24 cellular contexts compared by ENCODE assay signal in genomic region chr5:154816891-154817492, GRCh38. TPM values are rescaled to one million over a fixed set of nuclear protein-coding genes. Genes with fewer than 3 reads are reported as not detected.
DNase-seq lines count a peak whose midpoint lies in the region; ATAC-seq lines count a peak whose summit lies in the region.
"Had no signal": no experiment of that assay in that cellular context is flagged by ENCODE, and none has a peak within 500 bp of the region (broad histone marks: within the 10 kb centered on the region; RNA-seq: fewer than 3 reads in every experiment).

No MANE protein-coding gene starts in this region.

- POLR2A ChIA-PET in naive thymus-derived CD4-positive, alpha-beta T cell (lab: Charles Lee): no interaction called here

- H3K36me3 Mint-ChIP-seq in T-helper 1 cell treated with Interleukin-12 subunit alpha and Interleukin-12 subunit beta and Interleukin-4 antibody, amounts not matched to agents 30 μg/mL and 1 μg/mL, for 36 hours (ENCODE audit: low read depth): peaks cover 54% of the 10 kb centered on the region
- H3K36me3 Mint-ChIP-seq in stimulated activated naive CD8-positive, alpha-beta T cell treated with anti-CD3 and anti-CD28 coated beads, Interleukin-15, Interleukin-2, amounts not matched to agents 100 ng/mL and 50 ng/mL, for 24 hours (ENCODE audit: low read depth): peaks cover 71% of the 10 kb centered on the region
- peaks cover 17 to 46% (median 29%) of the 10 kb centered on the region in 5 donors for H3K36me3 Mint-ChIP-seq in naive thymus-derived CD4-positive, alpha-beta T cell

- no peak overlapping the region for H3K4me3 ChIP-seq in naive thymus-derived CD4-positive, alpha-beta T cell (ENCODE audit: low read length)
- H3K4me3 ChIP-seq: body of pancreas, coronary artery, SJSA1 had no signal

- H3K4me3 Mint-ChIP-seq in T-helper 1 cell treated with Interleukin-12 subunit alpha and Interleukin-12 subunit beta and Interleukin-4 antibody, amounts not matched to agents 30 μg/mL and 1 μg/mL, for 36 hours: no peak overlapping the region
- no peak overlapping the region for H3K4me3 Mint-ChIP-seq in stimulated activated naive CD8-positive, alpha-beta T cell treated with anti-CD3 and anti-CD28 coated beads, Interleukin-15, Interleukin-2, amounts not matched to agents 100 ng/mL and 50 ng/mL, for 24 hours
- H3K4me3 Mint-ChIP-seq in naive thymus-derived CD4-positive, alpha-beta T cell: no peak overlapping the region
- H3K4me3 Mint-ChIP-seq: activated T-helper 1 cell treated with anti-CD3 and anti-CD28 coated beads, Interleukin-12 subunit alpha, Interleukin-12 subunit beta, Interleukin-2, Interleukin-4 antibody, amounts not matched to agents 30 ng/mL and 10 ng/mL and 1 ng/mL, durations not matched to agents 14 hours and 24 hours and 36 hours; nephron had no signal

- H3K9me3 Mint-ChIP-seq in T-helper 1 cell treated with Interleukin-12 subunit alpha and Interleukin-12 subunit beta and Interleukin-4 antibody, amounts not matched to agents 30 μg/mL and 1 μg/mL, for 36 hours: no peaks in the 10 kb centered on the region
- no peaks in the 10 kb centered on the region for H3K9me3 Mint-ChIP-seq in stimulated activated naive CD8-positive, alpha-beta T cell treated with anti-CD3 and anti-CD28 coated beads, Interleukin-15, Interleukin-2, amounts not matched to agents 100 ng/mL and 50 ng/mL, for 24 hours
- H3K9me3 Mint-ChIP-seq in naive thymus-derived CD4-positive, alpha-beta T cell: no peaks in the 10 kb centered on the region
- H3K9me3 Mint-ChIP-seq: activated T-helper 1 cell treated with anti-CD3 and anti-CD28 coated beads, Interleukin-12 subunit alpha, Interleukin-12 subunit beta, Interleukin-2, Interleukin-4 antibody, amounts not matched to agents 30 ng/mL and 10 ng/mL and 1 ng/mL, durations not matched to agents 14 hours and 24 hours and 36 hours; nephron had no signal

- no peak for ATAC-seq in stimulated activated naive CD8-positive, alpha-beta T cell treated with anti-CD3 and anti-CD28 coated beads, Interleukin-15, Interleukin-2, amounts not matched to agents 100 U/mL and 50 U/mL, for 24 hours
- no peak for ATAC-seq in naive thymus-derived CD4-positive, alpha-beta T cell
- no peak for ATAC-seq in HG03354 (IDR thresholded peaks at IDR 0.05; ENCODE audit: poor library complexity, severe bottlenecking, unreplicated experiment)
- ATAC-seq: body of pancreas, foreskin keratinocyte had no signal

- H3K27ac ChIP-seq in naive thymus-derived CD4-positive, alpha-beta T cell (ENCODE audit: low read depth, low read length): no peak overlapping the region
- H3K27ac ChIP-seq: 22Rv1, body of pancreas, foreskin keratinocyte, SJSA1, WERI-Rb-1 had no signal

- intact Hi-C loops in naive thymus-derived CD4-positive, alpha-beta T cell (cut with micrococcal nuclease): no loop called here

- no peaks in the 10 kb centered on the region for H3K27me3 ChIP-seq in naive thymus-derived CD4-positive, alpha-beta T cell (ENCODE audit: control insufficient read depth in 2 of 2, insufficient read depth in 2 of 2, low read length in 2 of 2)
- H3K27me3 ChIP-seq: body of pancreas, foreskin keratinocyte, SJSA1 had no signal

- no peaks in the 10 kb centered on the region for H3K27me3 Mint-ChIP-seq in T-helper 1 cell treated with Interleukin-12 subunit alpha and Interleukin-12 subunit beta and Interleukin-4 antibody, amounts not matched to agents 30 μg/mL and 1 μg/mL, for 36 hours (ENCODE audit: low read depth)
- no peaks in the 10 kb centered on the region for H3K27me3 Mint-ChIP-seq in stimulated activated naive CD8-positive, alpha-beta T cell treated with anti-CD3 and anti-CD28 coated beads, Interleukin-15, Interleukin-2, amounts not matched to agents 100 ng/mL and 50 ng/mL, for 24 hours
- no peaks in the 10 kb centered on the region for H3K27me3 Mint-ChIP-seq in naive thymus-derived CD4-positive, alpha-beta T cell
- H3K27me3 Mint-ChIP-seq: progenitor cell of endocrine pancreas had no signal

- CTCF ChIA-PET in naive thymus-derived CD4-positive, alpha-beta T cell (lab: Charles Lee): no interaction called here

- peaks cover 14 to 15% of the 10 kb centered on the region in 2 donors for H3K4me1 ChIP-seq in naive thymus-derived CD4-positive, alpha-beta T cell (ENCODE audit: control insufficient read depth in 2 of 2, insufficient read depth in 2 of 2, low read length in 2 of 2)
- H3K4me1 ChIP-seq: body of pancreas, foreskin keratinocyte, SJSA1 had no signal

- peak overlapping the region; percentile 76 for H3K27ac Mint-ChIP-seq in T-helper 1 cell treated with Interleukin-12 subunit alpha and Interleukin-12 subunit beta and Interleukin-4 antibody, amounts not matched to agents 30 μg/mL and 1 μg/mL, for 36 hours
- peak overlapping the region; percentile 34 for H3K27ac Mint-ChIP-seq in stimulated activated naive CD8-positive, alpha-beta T cell treated with anti-CD3 and anti-CD28 coated beads, Interleukin-15, Interleukin-2, amounts not matched to agents 100 ng/mL and 50 ng/mL, for 24 hours
- peak overlapping the region in 6 of 9 donors; percentile 22 to 84 (median 68) for H3K27ac Mint-ChIP-seq in naive thymus-derived CD4-positive, alpha-beta T cell
- H3K27ac Mint-ChIP-seq: activated T-helper 1 cell treated with anti-CD3 and anti-CD28 coated beads, Interleukin-12 subunit alpha, Interleukin-12 subunit beta, Interleukin-2, Interleukin-4 antibody, amounts not matched to agents 30 ng/mL and 10 ng/mL and 1 ng/mL, durations not matched to agents 14 hours and 24 hours and 36 hours had no signal

- peaks cover 0 to 42% (median 0%) of the 10 kb centered on the region in 3 experiments for H3K36me3 ChIP-seq in naive thymus-derived CD4-positive, alpha-beta T cell (ENCODE audit: control insufficient read depth in 2 of 3, insufficient read depth in 3 of 3, low read length in 3 of 3)

- DNase-seq in T-helper 1 cell (no peak), EL (no peak)
- DNase-seq in stimulated activated naive CD8-positive, alpha-beta T cell treated with anti-CD3 and anti-CD28 coated beads, Interleukin-15, Interleukin-2, amounts not matched to agents 100 U/mL and 50 U/mL, for 24 hours: no peak
- no peak for DNase-seq in naive thymus-derived CD4-positive, alpha-beta T cell
- DNase-seq in stimulated activated naive CD4-positive, alpha-beta T cell (lab: John Stamatoyannopoulos, UW): no peak
- DNase-seq: AML-193; body of pancreas; foreskin keratinocyte; KBM-7; MV-4-11; NCI-H187 treated with DMSO at 0.1 percent for 48 hours; NCI-H226; small intestine; stimulated activated CD4-positive, alpha-beta T cell treated with anti-CD3 and anti-CD28 coated beads, Interleukin-2, amount 100 ng/mL, for 48 hours; WERI-Rb-1 had no signal

- no peaks in the 10 kb centered on the region for H3K9me3 ChIP-seq in naive thymus-derived CD4-positive, alpha-beta T cell (ENCODE audit: control insufficient read depth in 2 of 3, low read length in 3 of 3)
- H3K9me3 ChIP-seq: body of pancreas, SJSA1 had no signal

- H3K4me1 Mint-ChIP-seq in T-helper 1 cell treated with Interleukin-12 subunit alpha and Interleukin-12 subunit beta and Interleukin-4 antibody, amounts not matched to agents 30 μg/mL and 1 μg/mL, for 36 hours (ENCODE audit: low read depth): peaks cover 40% of the 10 kb centered on the region
- H3K4me1 Mint-ChIP-seq in stimulated activated naive CD8-positive, alpha-beta T cell treated with anti-CD3 and anti-CD28 coated beads, Interleukin-15, Interleukin-2, amounts not matched to agents 100 ng/mL and 50 ng/mL, for 24 hours (ENCODE audit: low read depth): peaks cover 28% of the 10 kb centered on the region
- H3K4me1 Mint-ChIP-seq in naive thymus-derived CD4-positive, alpha-beta T cell: peaks cover 24 to 64% (median 38%) of the 10 kb centered on the region in 7 donors

RNA-seq across cellular contexts. Expression of gene FAXDC2, which starts 33.4 kb away (rescaled TPM):
- 1 to 10 TPM in 1 of 5 experiments, under 1 TPM in 1, not detected in 3; 0.49 to 1.9 TPM for total RNA-seq in naive thymus-derived CD4-positive, alpha-beta T cell
- under 1 TPM; 0.30 to 0.32 TPM for polyA plus RNA-seq in naive thymus-derived CD4-positive, alpha-beta T cell
- total RNA-seq: activated T-helper 1 cell treated with anti-CD3 and anti-CD28 coated beads, Interleukin-12 subunit alpha, Interleukin-12 subunit beta, Interleukin-2, Interleukin-4 antibody, amounts not matched to agents 30 ng/mL and 10 ng/mL and 1 ng/mL, durations not matched to agents 14 hours and 24 hours and 36 hours had no signal

RNA-seq across cellular contexts. Expression of gene CNOT8, which starts 41.4 kb away (rescaled TPM):
- total RNA-seq in naive thymus-derived CD4-positive, alpha-beta T cell: 100 to 1,000 TPM in 3 of 5 experiments, 10 to 100 TPM in 2; 79.8 to 105 (median 101) TPM
- polyA plus RNA-seq in naive thymus-derived CD4-positive, alpha-beta T cell: 100 to 1,000 TPM; 182 to 198 TPM
